Comparison of ENCODE assay signal across 3 cellular contexts in genomic region chr7:35229116-35229780, GRCh38. TPM values are rescaled to one million over a fixed set of nuclear protein-coding genes. Genes with fewer than 3 reads are reported as not detected.
"Had no signal": no experiment of that assay in that cellular context is flagged by ENCODE, and none has a peak within 500 bp of the region (broad histone marks: within the 10 kb centered on the region; RNA-seq: fewer than 3 reads in every experiment).

No MANE protein-coding gene starts in this region.

RNA-seq across cellular contexts. Expression of gene TBX20, which starts 24.7 kb away (rescaled TPM):
- total RNA-seq: activated naive CD4-positive, alpha-beta T cell treated with anti-CD3 and anti-CD28 coated beads for 36 hours; activated naive CD4-positive, alpha-beta T cell treated with anti-CD3 and anti-CD28 coated beads, Interleukin-2, amount 50 U/mL, for 72 hours; Peyer's patch had no signal
